In genomic region chr2:85231242-85231805, GRCh38 we compare ENCODE assay signal across 1 cellular context.
TF ChIP-seq lines count a peak whose summit lies in the region.

No MANE protein-coding gene starts in this region.

TF ChIP-seq in SK-N-SH treated with all-trans-retinoic acid at 6 μM for 48 hours, 23 proteins besides CTCF, POLR2A, EP300 and RAD21 (continued from another document):
- TF ChIP-seq ZFP3 (CRISPR knock-in tag; IDR thresholded peaks at IDR 0.05) = no peak
- TF ChIP-seq ARNTL (CRISPR knock-in tag; IDR thresholded peaks at IDR 0.05; ENCODE audit: borderline replicate concordance, low read depth) = no peak
- no peak for TF ChIP-seq CREB5 (CRISPR knock-in tag; IDR thresholded peaks at IDR 0.05; ENCODE audit: low read depth)
- no peak for TF ChIP-seq SNAI2 (CRISPR knock-in tag; IDR thresholded peaks at IDR 0.05)
- no peak for TF ChIP-seq TOX (CRISPR knock-in tag; IDR thresholded peaks at IDR 0.05; ENCODE audit: borderline replicate concordance)
- no peak for TF ChIP-seq ESRRG (CRISPR knock-in tag; IDR thresholded peaks at IDR 0.05)
- TF ChIP-seq CSDC2 (CRISPR knock-in tag; IDR thresholded peaks at IDR 0.05) = no peak
- TF ChIP-seq ZC3H10 (CRISPR knock-in tag; IDR thresholded peaks at IDR 0.05) = no peak
- TF ChIP-seq, protein P1, sequence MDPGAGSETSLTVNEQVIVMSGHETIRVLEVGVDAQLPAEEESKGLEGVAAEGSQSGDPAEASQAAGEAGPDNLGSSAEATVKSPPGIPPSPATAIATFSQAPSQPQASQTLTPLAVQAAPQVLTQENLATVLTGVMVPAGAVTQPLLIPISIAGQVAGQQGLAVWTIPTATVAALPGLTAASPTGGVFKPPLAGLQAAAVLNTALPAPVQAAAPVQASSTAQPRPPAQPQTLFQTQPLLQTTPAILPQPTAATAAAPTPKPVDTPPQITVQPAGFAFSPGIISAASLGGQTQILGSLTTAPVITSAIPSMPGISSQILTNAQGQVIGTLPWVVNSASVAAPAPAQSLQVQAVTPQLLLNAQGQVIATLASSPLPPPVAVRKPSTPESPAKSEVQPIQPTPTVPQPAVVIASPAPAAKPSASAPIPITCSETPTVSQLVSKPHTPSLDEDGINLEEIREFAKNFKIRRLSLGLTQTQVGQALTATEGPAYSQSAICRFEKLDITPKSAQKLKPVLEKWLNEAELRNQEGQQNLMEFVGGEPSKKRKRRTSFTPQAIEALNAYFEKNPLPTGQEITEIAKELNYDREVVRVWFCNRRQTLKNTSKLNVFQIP (CRISPR knock-in tag; IDR thresholded peaks at IDR 0.05; ENCODE audit: borderline replicate concordance, low read depth) = no peak
- TF ChIP-seq TSHZ2 (CRISPR knock-in tag; IDR thresholded peaks at IDR 0.05) = no peak
